Comparison of ENCODE assay signal across 2 cellular contexts in genomic region chr5:79020861-79021561, GRCh38.
A peak's percentile ranks its signal among the peaks of the same experiment; 100 is the strongest.
TF ChIP-seq lines count a peak whose summit lies in the region.

No MANE protein-coding gene starts in this region.

TF ChIP-seq in SK-N-SH, 30 proteins besides CTCF, POLR2A, EP300 and RAD21:
- TF ChIP-seq MXI1 (IDR thresholded peaks at IDR 0.05; ENCODE audit: low read depth, low read length): no peak
- peak; percentile 65; the same call in 1 of the 2 replicates for TF ChIP-seq YY1 (IDR thresholded peaks at IDR 0.05; ENCODE audit: low read depth)
- TF ChIP-seq TCF12 (IDR thresholded peaks at IDR 0.05): peak; percentile 51
- 0 out of 2 replicates have a peak, but pooled peaks have one; percentile 35 for TF ChIP-seq JUND (IDR thresholded peaks at IDR 0.05)
- TF ChIP-seq PBX3 (IDR thresholded peaks at IDR 0.05): peak; percentile 56
- no peak for TF ChIP-seq REST (IDR thresholded peaks at IDR 0.05; ENCODE audit: low read depth, low read length)
- no peak for TF ChIP-seq SIN3A (IDR thresholded peaks at IDR 0.05; ENCODE audit: borderline replicate concordance, low read depth, low read length)
- no peak for TF ChIP-seq CHD2 (IDR thresholded peaks at IDR 0.05; ENCODE audit: low read length, partially characterized antibody)
- peak; percentile 44; the same call in 1 of the 2 replicates for TF ChIP-seq FOSL2 (IDR thresholded peaks at IDR 0.05; ENCODE audit: borderline replicate concordance, low read depth)
- peak; percentile 73 for TF ChIP-seq SMC3 (IDR thresholded peaks at IDR 0.05; ENCODE audit: low read depth, low read length)
- TF ChIP-seq USF1 (IDR thresholded peaks at IDR 0.05; ENCODE audit: borderline replicate concordance, low read depth): no peak
- 0 out of 2 replicates have a peak, but pooled peaks have one; percentile 14 for TF ChIP-seq TAF1 (IDR thresholded peaks at IDR 0.05; ENCODE audit: borderline replicate concordance, low read depth, low read length)
- TF ChIP-seq RCOR1 (IDR thresholded peaks at IDR 0.05; ENCODE audit: low read length): 0 out of 2 replicates have a peak, but pooled peaks have one; percentile 18
- no peak for TF ChIP-seq MAX (IDR thresholded peaks at IDR 0.05; ENCODE audit: low read depth)
- peak; percentile 78; the same call in 1 of the 2 replicates for TF ChIP-seq TEAD4 (IDR thresholded peaks at IDR 0.05; ENCODE audit: borderline replicate concordance, insufficient read depth)
TF ChIP-seq in SK-N-SH: peak in this region for 9.

TF ChIP-seq in K562, 482 proteins besides CTCF, POLR2A, EP300 and RAD21:
- TF ChIP-seq HMG20A (CRISPR knock-in tag; conservative IDR thresholded peaks at IDR 0.05): no peak
- TF ChIP-seq ZNF668 (CRISPR knock-in tag; IDR thresholded peaks at IDR 0.05): no peak
- TF ChIP-seq SUPT5H (IDR thresholded peaks at IDR 0.05): no peak
- no peak for TF ChIP-seq GMEB1 (CRISPR knock-in tag; IDR thresholded peaks at IDR 0.05)
- TF ChIP-seq ARID3B (CRISPR knock-in tag; IDR thresholded peaks at IDR 0.05; ENCODE audit: borderline replicate concordance): no peak
- TF ChIP-seq KAT2B (IDR thresholded peaks at IDR 0.05; ENCODE audit: low read depth, low read length): no peak
- TF ChIP-seq EZH2 (IDR thresholded peaks at IDR 0.05; ENCODE audit: borderline replicate concordance, low read depth, low read length): no peak
- no peak for TF ChIP-seq EGR1 (conservative IDR thresholded peaks at IDR 0.05)
- TF ChIP-seq BMI1 (IDR thresholded peaks at IDR 0.05; ENCODE audit: low read length): no peak
- peak; percentile 16; the same call in 1 of the 2 replicates for TF ChIP-seq NFIC (IDR thresholded peaks at IDR 0.05)
- no peak for TF ChIP-seq CBX5 (IDR thresholded peaks at IDR 0.05; ENCODE audit: borderline replicate concordance, low read depth)
- no peak for TF ChIP-seq BRCA1 (IDR thresholded peaks at IDR 0.05)
- TF ChIP-seq BRCA1 (CRISPR knock-in tag; IDR thresholded peaks at IDR 0.05): no peak
- TF ChIP-seq ZFX (CRISPR knock-in tag; IDR thresholded peaks at IDR 0.05): no peak
- no peak for TF ChIP-seq TGIF2 (CRISPR knock-in tag; IDR thresholded peaks at IDR 0.05)
- no peak for TF ChIP-seq POLR3A (IDR thresholded peaks at IDR 0.05; ENCODE audit: borderline replicate concordance, extremely low read depth, insufficient read depth, insufficient read length)
- no peak for TF ChIP-seq ZSCAN29 (IDR thresholded peaks at IDR 0.05)
- TF ChIP-seq MAZ (CRISPR knock-in tag; conservative IDR thresholded peaks at IDR 0.05 in 1 of 2, IDR thresholded peaks at IDR 0.05 in 1 of 2): no peak
- no peak for TF ChIP-seq SETDB1 (IDR thresholded peaks at IDR 0.05; ENCODE audit: low read length)
- no peak for TF ChIP-seq SMARCC2 (IDR thresholded peaks at IDR 0.05; ENCODE audit: low read depth)
- TF ChIP-seq SNIP1 (IDR thresholded peaks at IDR 0.05; ENCODE audit: low read depth): no peak
- TF ChIP-seq SRF (CRISPR knock-in tag; IDR thresholded peaks at IDR 0.05): no peak
- TF ChIP-seq SMC3 (conservative IDR thresholded peaks at IDR 0.05; ENCODE audit: insufficient read depth, low read depth, low read length): peak; percentile 70
- TF ChIP-seq HNRNPLL (IDR thresholded peaks at IDR 0.05; ENCODE audit: low read depth, low read length, poor library complexity, severe bottlenecking): peak; percentile 53
- no peak for TF ChIP-seq BCOR (IDR thresholded peaks at IDR 0.05)
- TF ChIP-seq NR2F6 (CRISPR knock-in tag; IDR thresholded peaks at IDR 0.05): no peak
- no peak for TF ChIP-seq PHF21A (IDR thresholded peaks at IDR 0.05; ENCODE audit: borderline replicate concordance, low read depth)
- TF ChIP-seq ZNF511 (CRISPR knock-in tag; IDR thresholded peaks at IDR 0.05): no peak
- no peak for TF ChIP-seq RBM39 (optimal IDR thresholded peaks at IDR 0.05; ENCODE audit: low read depth, low read length)
- TF ChIP-seq RBM25 (IDR thresholded peaks at IDR 0.05; ENCODE audit: low read depth, low read length, severe bottlenecking): no peak
- no peak for TF ChIP-seq CHD7 (IDR thresholded peaks at IDR 0.05; ENCODE audit: low read depth, low read length)
- no peak for TF ChIP-seq KLF13 (tag; IDR thresholded peaks at IDR 0.05; ENCODE audit: borderline replicate concordance, low read depth)
- no peak for TF ChIP-seq TRIM24 (IDR thresholded peaks at IDR 0.05)
- TF ChIP-seq DEAF1 (CRISPR knock-in tag; IDR thresholded peaks at IDR 0.05): peak; percentile 92
- TF ChIP-seq L3MBTL2 (IDR thresholded peaks at IDR 0.05): no peak
- no peak for TF ChIP-seq MXI1 (IDR thresholded peaks at IDR 0.05; ENCODE audit: low read depth, low read length)
- peak; percentile 69; the same call in 1 of the 2 replicates for TF ChIP-seq STAG1 (CRISPR knock-in tag; IDR thresholded peaks at IDR 0.05; ENCODE audit: borderline replicate concordance)
- TF ChIP-seq CTCFL (IDR thresholded peaks at IDR 0.05; ENCODE audit: borderline replicate concordance, insufficient read depth, low read depth, low read length, poor library complexity, severe bottlenecking): no peak
- TF ChIP-seq ZNF766 (CRISPR knock-in tag; conservative IDR thresholded peaks at IDR 0.05): no peak
- TF ChIP-seq CXXC5 (CRISPR knock-in tag; IDR thresholded peaks at IDR 0.05): peak; percentile 31; the same call in 1 of the 2 replicates
- TF ChIP-seq CCNT2 (IDR thresholded peaks at IDR 0.05; ENCODE audit: borderline replicate concordance, extremely low read depth, insufficient read length, low read depth, low read length): no peak
- no peak for TF ChIP-seq XRCC5 (IDR thresholded peaks at IDR 0.05; ENCODE audit: low read depth, low read length)
- no peak for TF ChIP-seq RAD51 (IDR thresholded peaks at IDR 0.05; ENCODE audit: borderline replicate concordance, low read depth)
- TF ChIP-seq ZNF24 (IDR thresholded peaks at IDR 0.05): peak; percentile 81; the same call in 1 of the 2 replicates
